Comparison of ENCODE assay signal across 8 cellular contexts in genomic region chr3:120450261-120450913, GRCh38. TPM values are rescaled to one million over a fixed set of nuclear protein-coding genes. Genes with fewer than 3 reads are reported as not detected.
DNase-seq lines count a peak whose midpoint lies in the region; ATAC-seq and TF ChIP-seq lines count a peak whose summit lies in the region.

No MANE protein-coding gene starts in this region.

- H3K4me3 Mint-ChIP-seq in central memory CD8-positive, alpha-beta T cell: peak overlapping the region; percentile 65

- ATAC-seq in central memory CD8-positive, alpha-beta T cell (replicated peaks; ENCODE audit: extremely low read depth, poor library complexity, severe bottlenecking): no peak
- ATAC-seq in left lobe of liver (peak; percentile 71), GM18505 (IDR thresholded peaks at IDR 0.05; ENCODE audit: unreplicated experiment) (no peak)

- no peak for TF ChIP-seq EP300 in stomach (IDR thresholded peaks at IDR 0.05)

- H3K27me3 Mint-ChIP-seq in central memory CD8-positive, alpha-beta T cell: peaks cover 71% of the 10 kb centered on the region

- H3K36me3 Mint-ChIP-seq in central memory CD8-positive, alpha-beta T cell (ENCODE audit: insufficient read depth): no peaks in the 10 kb centered on the region

- peaks cover 9% of the 10 kb centered on the region for H3K4me1 ChIP-seq in NT2/D1 (ENCODE audit: insufficient read depth, insufficient read length)
- H3K4me1 ChIP-seq in stomach: peaks cover 4 to 58% (median 45%) of the 10 kb centered on the region in 4 donors

- no peak for TF ChIP-seq CTCF in stomach (IDR thresholded peaks at IDR 0.05)

- H3K27me3 ChIP-seq in NT2/D1 (ENCODE audit: insufficient read depth, insufficient read length): peaks cover 8% of the 10 kb centered on the region
- H3K27me3 ChIP-seq in stomach: peaks cover 0 to 28% (median 15%) of the 10 kb centered on the region in 3 donors

- no peaks in the 10 kb centered on the region for H3K9me3 Mint-ChIP-seq in central memory CD8-positive, alpha-beta T cell

- peak overlapping the region; percentile 82 to 95 (median 91) for H3K27ac ChIP-seq in stomach

- 0 out of 2 replicates have a peak, but pooled peaks cover 5% of the 10 kb centered on the region for H3K9me3 ChIP-seq in NT2/D1 (ENCODE audit: insufficient read depth, low read length)
- H3K9me3 ChIP-seq in stomach: no peaks in the 10 kb centered on the region

- DNase-seq in activated T-cell treated with anti-CD3 and anti-CD28 coated beads for 48 hours (ENCODE audit: low read depth) (peak; percentile 2), activated T-cell treated with anti-CD3 and anti-CD28 coated beads for 4 hours (no peak), NT2/D1 (ENCODE audit: low read depth, low spot score) (no peak), left lobe of liver (ENCODE audit: low spot score) (peak; percentile 54), stomach (peak; percentile 31)
- no peak for DNase-seq in central memory CD8-positive, alpha-beta T cell (ENCODE audit: low spot score in 2 of 2)
- DNase-seq in stimulated activated naive CD4-positive, alpha-beta T cell (lab: John Stamatoyannopoulos, UW): no peak

- H3K4me1 Mint-ChIP-seq in central memory CD8-positive, alpha-beta T cell: no peaks in the 10 kb centered on the region

- TF ChIP-seq POLR2A in stomach (IDR thresholded peaks at IDR 0.05) (no peak), GM18505 (IDR thresholded peaks at IDR 0.05; ENCODE audit: borderline replicate concordance, extremely low read depth, insufficient read depth, insufficient read length) (no peak)

- intact Hi-C loops in stomach (cut with DNase I; ENCODE audit: low total_unique reads): no loop called here

- H3K36me3 ChIP-seq in NT2/D1 (ENCODE audit: insufficient read depth, insufficient read length, low read length) (peaks cover 38% of the 10 kb centered on the region), stomach (no peaks in the 10 kb centered on the region)

- H3K27ac Mint-ChIP-seq in central memory CD8-positive, alpha-beta T cell (ENCODE audit: low read depth): no peak overlapping the region

- 0 to 1% (median 1%) methylated on average over 28 to 66 of the region's 66 CpGs for WGBS in stomach, 5 donors

- H3K9ac ChIP-seq in NT2/D1 (ENCODE audit: insufficient read length, low read depth): peak overlapping the region; percentile 88

- H3K4me3 ChIP-seq in NT2/D1 (ENCODE audit: insufficient read length, low read depth) (peak overlapping the region; percentile 72), stomach (peak overlapping the region; percentile 63 to 77 (median 68))

RNA-seq across cellular contexts. Expression of gene FSTL1, which starts 0.4 kb away (rescaled TPM):
- total RNA-seq in left lobe of liver: 46.9 TPM
- total RNA-seq in stomach: 100 to 1,000 TPM in 4 of 5 donors, 10 to 100 TPM in 1; 89.2 to 946 (median 117) TPM
- polyA plus RNA-seq in stomach: 10 to 100 TPM; 14.2 to 20.4 (median 15.8) TPM

Comparison
In these comparisons a context has a peak if more than half of its experiments do, and no peak if none do; other contexts are left out.
1. DNase-seq: peak in activated T-cell treated with anti-CD3 and anti-CD28 coated beads for 48 hours (single experiment), left lobe of liver (single experiment) and stomach (single experiment); none in activated T-cell treated with anti-CD3 and anti-CD28 coated beads for 4 hours (single experiment), NT2/D1 (single experiment), central memory CD8-positive, alpha-beta T cell (0 of 2) and stimulated activated naive CD4-positive, alpha-beta T cell (0 of 6).